In the genomic region with DNA sequence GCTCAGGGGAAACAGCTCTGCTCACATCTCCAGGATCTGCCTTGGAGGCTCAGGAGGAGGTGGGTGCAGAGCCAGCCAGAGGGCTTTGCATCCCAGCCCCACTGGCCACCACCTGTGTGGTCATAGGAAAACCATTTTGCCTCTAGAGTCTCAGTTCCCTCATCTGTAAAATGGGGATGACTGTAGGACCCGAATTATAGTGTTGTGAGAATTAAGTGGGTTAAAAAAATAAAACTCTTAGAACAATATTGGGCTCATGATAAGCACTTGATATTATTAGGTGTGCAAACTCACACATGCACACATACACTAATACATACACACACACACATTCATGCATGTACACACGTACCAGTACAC, we compare ENCODE assay signal across 15 cellular contexts. TPM values are rescaled to one million over a fixed set of nuclear protein-coding genes. Genes with fewer than 3 reads are reported as not detected.
DNase-seq lines count a peak whose midpoint lies in the region; ATAC-seq, FAIRE-seq and TF ChIP-seq lines count a peak whose summit lies in the region.
"Had no signal": no experiment of that assay in that cellular context is flagged by ENCODE, and none has a peak within 500 bp of the region (broad histone marks: within the 10 kb centered on the region; RNA-seq: fewer than 3 reads in every experiment).

No MANE protein-coding gene starts in this region.

- H3K4me3 ChIP-seq in AG04450 (ENCODE audit: low read depth, low read length) (no peak overlapping the region), right lobe of liver (no peak overlapping the region), small intestine (ENCODE audit: low read depth in 1 of 2, low read length in 2 of 2) (no peak overlapping the region)

- H3K9me3 Mint-ChIP-seq in brain, result peaks cover 0 to 8% (median 0%) of the 10 kb centered on the region in 5 experiments
- H3K9me3 Mint-ChIP-seq: activated naive CD8-positive, alpha-beta T cell treated with anti-CD3 and anti-CD28 coated beads, Interleukin-2, amount 10 ng/mL, durations not matched to agents 7 days and 5 days had no signal

- H3K4me3 Mint-ChIP-seq in brain, result no peak overlapping the region
- H3K4me3 Mint-ChIP-seq: activated naive CD8-positive, alpha-beta T cell treated with anti-CD3 and anti-CD28 coated beads, Interleukin-2, amount 10 ng/mL, durations not matched to agents 7 days and 5 days had no signal

- intact Hi-C loops in right lobe of liver (cut with DNase I), result no loop called here

- peak overlapping the region in 3 of 5 experiments; percentile 15 to 95 (median 90) for H3K27ac Mint-ChIP-seq in brain
- H3K27ac Mint-ChIP-seq: activated naive CD8-positive, alpha-beta T cell treated with anti-CD3 and anti-CD28 coated beads, Interleukin-2, amount 10 ng/mL, durations not matched to agents 7 days and 5 days had no signal

- DNase-seq in AG04450 (ENCODE audit: low read depth, low spot score), result no peak
- no peak for DNase-seq in right lobe of liver
- no peak for DNase-seq in small intestine
- DNase-seq in GF-D8 (lab: John Stamatoyannopoulos, UW), result no peak
- no peak for DNase-seq in NCI-H1694 (lab: John Stamatoyannopoulos, UW)
- DNase-seq in NCI-H187 treated with DMSO at 0.1 percent for 48 hours (lab: John Stamatoyannopoulos, UW), result no peak
- DNase-seq: activated naive CD8-positive, alpha-beta T cell treated with anti-CD3 and anti-CD28 coated beads, Interleukin-2, amount 10 ng/mL, durations not matched to agents 7 days and 5 days; activated T-cell treated with anti-CD3 and anti-CD28 coated beads for 4 hours; NCI-H2171; T-helper 1 cell had no signal

- H3K4me1 Mint-ChIP-seq in brain, result peaks cover 23% of the 10 kb centered on the region
- H3K4me1 Mint-ChIP-seq: activated naive CD8-positive, alpha-beta T cell treated with anti-CD3 and anti-CD28 coated beads, Interleukin-2, amount 10 ng/mL, durations not matched to agents 7 days and 5 days had no signal

- WGBS in right lobe of liver (ENCODE audit: insufficient coverage, low coverage, low lambda C conversion rate, missing lambda C conversion rate), result 43% methylated on average over 2 of the region's 2 CpGs
- WGBS in small intestine, 3 donors, result 45 to 77% (median 52%) methylated on average over 2 of the region's 2 CpGs

- TF ChIP-seq CTCF in AG04450 (IDR thresholded peaks at IDR 0.05; ENCODE audit: low read depth, low read length) (no peak), brain (conservative IDR thresholded peaks at IDR 0.05) (no peak), right lobe of liver (IDR thresholded peaks at IDR 0.05) (no peak)

- POLR2A ChIA-PET in AG04450 (lab: Yijun Ruan, JAX), result interaction anchor here (1.4 kb wide), 1 partner anchor 84 kb away, joined by 6 read pairs; no protein-coding TSS in a partner anchor

- peak overlapping the region; percentile 99 for H3K27ac ChIP-seq in AG04450 (ENCODE audit: low read depth, low read length)
- H3K27ac ChIP-seq in right lobe of liver, result peak overlapping the region; percentile 59 to 78 (median 67)
- H3K27ac ChIP-seq in small intestine (ENCODE audit: low read depth in 1 of 2, low read length in 1 of 2), result peak overlapping the region; percentile 21 to 83

- CTCF ChIA-PET in AG04450 (lab: Charles Lee), result interaction anchor here (1.8 to 2.4 kb wide), 3 partner anchors 12 to 166 kb away, joined by 7 to 15 read pairs (median 11); no protein-coding TSS in a partner anchor

- ATAC-seq in right lobe of liver (no peak), HG03439 (IDR thresholded peaks at IDR 0.05; ENCODE audit: unreplicated experiment) (no peak)
- ATAC-seq: activated CD4-positive, CD25-positive, alpha-beta regulatory T cell treated with anti-CD3 and anti-CD28 coated beads, Interleukin-2, amount 50 U/mL, for 24 hours had no signal

- TF ChIP-seq POLR2A in right lobe of liver (IDR thresholded peaks at IDR 0.05), result no peak

- H3K9me3 ChIP-seq in AG04450 (ENCODE audit: control insufficient read depth, insufficient read depth, low read length) (no peaks in the 10 kb centered on the region; the same call in 1 of the 2 replicates), right lobe of liver (no peaks in the 10 kb centered on the region), small intestine (ENCODE audit: control insufficient read depth, low read depth) (no peaks in the 10 kb centered on the region)

- H3K27me3 ChIP-seq in AG04450 (ENCODE audit: control insufficient read depth, insufficient read depth, low read length) (no peaks in the 10 kb centered on the region), right lobe of liver (no peaks in the 10 kb centered on the region), small intestine (ENCODE audit: control insufficient read depth in 2 of 2, insufficient read depth in 2 of 2, low read length in 2 of 2) (peaks cover 0 to 4% of the 10 kb centered on the region in 2 donors)

- H3K4me1 ChIP-seq in right lobe of liver, result no peaks in the 10 kb centered on the region
- H3K4me1 ChIP-seq in small intestine (ENCODE audit: control insufficient read depth in 2 of 2, insufficient read depth in 1 of 2, low read depth in 1 of 2, low read length in 1 of 2), result no peaks in the 10 kb centered on the region

- H3K36me3 ChIP-seq in right lobe of liver (no peaks in the 10 kb centered on the region), small intestine (ENCODE audit: control insufficient read depth in 2 of 2, insufficient read depth in 2 of 2, low read length in 2 of 2) (no peaks in the 10 kb centered on the region)

- peaks cover 3% of the 10 kb centered on the region for H3K27me3 Mint-ChIP-seq in brain

- no peaks in the 10 kb centered on the region for H3K36me3 Mint-ChIP-seq in brain
- H3K36me3 Mint-ChIP-seq: activated naive CD8-positive, alpha-beta T cell treated with anti-CD3 and anti-CD28 coated beads, Interleukin-2, amount 10 ng/mL, durations not matched to agents 7 days and 5 days had no signal

- FAIRE-seq in small intestine (lab: Jason Lieb, UNC), result no peak
- FAIRE-seq: D721Med had no signal

RNA-seq across cellular contexts. Expression of a gene that starts 19.4 kb away (rescaled TPM):
- polyA plus RNA-seq in AG04450 (2011; rRNA removed) (0.02 TPM in 1 of 2 replicates, not detected in the other), brain (ENCODE audit: insufficient read depth, low read depth, low replicate concordance) (31.2 TPM), small intestine (1 to 10 TPM in 1 of 3 donors, not detected in 2; 2.4 TPM)
- polyA minus RNA-seq in AG04450 (2011; rRNA and poly(A)+ RNA removed), result not detected in 2 replicates
- under 1 TPM in 2 of 6 experiments, not detected in 4; 0.07 to 0.12 TPM for total RNA-seq in right lobe of liver
- total RNA-seq: activated naive CD8-positive, alpha-beta T cell treated with anti-CD3 and anti-CD28 coated beads, Interleukin-2, amount 10 ng/mL, durations not matched to agents 7 days and 5 days; HT1080 had no signal
